In the genomic region with DNA sequence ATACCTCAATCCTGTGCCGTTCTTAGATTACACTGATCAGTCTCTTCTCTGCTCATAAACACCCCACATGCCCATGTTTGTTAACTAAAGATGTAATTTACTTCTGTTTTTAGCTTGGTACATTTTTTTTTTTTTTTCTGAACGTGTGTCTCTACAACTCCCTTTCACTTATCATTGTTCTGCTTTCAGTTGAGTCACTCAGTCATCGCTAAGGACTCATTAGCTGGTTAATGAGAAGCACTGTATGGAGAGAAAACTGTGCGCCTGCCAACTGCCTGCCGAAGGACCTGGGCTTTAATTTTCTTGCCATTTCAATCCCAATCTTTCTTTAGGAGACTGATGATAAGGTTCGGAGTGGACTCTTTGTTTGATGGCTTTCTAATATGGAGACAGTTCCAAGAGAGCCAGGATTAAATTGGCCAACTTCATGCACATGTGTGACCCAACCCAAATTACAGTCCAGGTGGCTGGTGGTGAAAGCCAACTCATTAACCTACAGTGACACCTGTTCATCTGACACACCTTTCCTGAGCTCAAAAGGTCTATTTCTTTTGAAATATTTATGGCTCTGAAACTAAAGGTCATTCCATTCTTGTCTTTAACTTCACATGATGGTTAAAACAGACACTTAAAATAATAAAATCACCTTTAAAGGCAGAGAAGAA, we compare ENCODE assay signal across 1 cellular context.
TF ChIP-seq lines count a peak whose summit lies in the region.

No MANE protein-coding gene starts in this region.

TF ChIP-seq in GM12878, 131 proteins besides CTCF, POLR2A, EP300 and RAD21 (continued from another document):
- TF ChIP-seq MTA2 (IDR thresholded peaks at IDR 0.05; ENCODE audit: low read depth) (peak; percentile 68; the same call in 1 of the 2 replicates), BCL11A (IDR thresholded peaks at IDR 0.05; ENCODE audit: low read depth, low read length) (no peak), BACH1 (IDR thresholded peaks at IDR 0.05; ENCODE audit: borderline replicate concordance) (no peak), ZBTB4 (CRISPR knock-in tag; IDR thresholded peaks at IDR 0.05) (no peak), TCF12 (IDR thresholded peaks at IDR 0.05; ENCODE audit: low read depth, low read length) (no peak), SMAD1 (IDR thresholded peaks at IDR 0.05; ENCODE audit: low read depth, partially characterized antibody) (no peak)
- TF ChIP-seq, protein P1, sequence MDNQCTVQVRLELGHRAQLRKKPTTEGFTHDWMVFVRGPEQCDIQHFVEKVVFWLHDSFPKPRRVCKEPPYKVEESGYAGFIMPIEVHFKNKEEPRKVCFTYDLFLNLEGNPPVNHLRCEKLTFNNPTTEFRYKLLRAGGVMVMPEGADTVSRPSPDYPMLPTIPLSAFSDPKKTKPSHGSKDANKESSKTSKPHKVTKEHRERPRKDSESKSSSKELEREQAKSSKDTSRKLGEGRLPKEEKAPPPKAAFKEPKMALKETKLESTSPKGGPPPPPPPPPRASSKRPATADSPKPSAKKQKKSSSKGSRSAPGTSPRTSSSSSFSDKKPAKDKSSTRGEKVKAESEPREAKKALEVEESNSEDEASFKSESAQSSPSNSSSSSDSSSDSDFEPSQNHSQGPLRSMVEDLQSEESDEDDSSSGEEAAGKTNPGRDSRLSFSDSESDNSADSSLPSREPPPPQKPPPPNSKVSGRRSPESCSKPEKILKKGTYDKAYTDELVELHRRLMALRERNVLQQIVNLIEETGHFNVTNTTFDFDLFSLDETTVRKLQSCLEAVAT (IDR thresholded peaks at IDR 0.05): no peak
